13 cellular contexts compared by ENCODE assay signal in the genomic region with DNA sequence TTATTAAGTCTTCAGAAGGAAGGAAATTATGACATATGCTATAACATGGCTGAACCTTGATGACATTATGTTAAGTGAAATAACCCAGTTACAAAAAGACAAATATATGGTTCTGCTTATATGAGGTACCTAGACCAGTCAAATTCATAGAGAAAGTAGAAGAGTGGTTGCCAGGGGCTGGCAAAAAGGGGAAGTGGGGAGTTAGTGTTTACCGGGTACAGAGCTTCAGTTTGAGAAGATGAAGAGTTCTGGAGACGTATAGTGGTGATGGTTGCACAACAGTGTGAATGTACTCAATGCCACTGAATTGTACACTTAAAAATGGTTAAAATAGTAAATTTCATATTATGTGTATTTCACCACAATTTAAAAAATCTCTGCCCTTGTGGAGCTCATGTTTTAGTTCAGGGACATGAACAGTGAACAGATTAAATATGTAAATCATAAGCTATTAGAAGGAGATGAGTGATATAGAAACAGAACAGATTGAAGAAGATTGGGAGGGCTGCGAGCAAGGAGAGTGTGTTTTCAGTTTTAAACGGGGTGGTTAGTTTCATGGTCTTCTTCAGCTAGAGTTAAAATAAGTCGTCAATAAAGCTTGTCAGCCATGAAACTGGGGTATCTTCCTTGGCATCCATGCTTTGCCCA.
DNase-seq lines count a peak whose midpoint lies in the region; ATAC-seq, FAIRE-seq and TF ChIP-seq lines count a peak whose summit lies in the region.
"Had no signal": no experiment of that assay in that cellular context is flagged by ENCODE, and none has a peak within 500 bp of the region (broad histone marks: within the 10 kb centered on the region; RNA-seq: fewer than 3 reads in every experiment).

No MANE protein-coding gene starts in this region.

- WGBS in hepatocyte (ENCODE audit: low lambda C conversion rate, missing lambda C conversion rate): 88% methylated on average over 5 of the region's 5 CpGs

- no peak for TF ChIP-seq CTCF in hepatocyte (IDR thresholded peaks at IDR 0.05; ENCODE audit: poor library complexity)

- H3K79me2 ChIP-seq in hepatocyte: no peaks in the 10 kb centered on the region

- H4K20me1 ChIP-seq in hepatocyte (ENCODE audit: insufficient read depth, poor library complexity, severe bottlenecking): no peaks in the 10 kb centered on the region
- H4K20me1 ChIP-seq: BLaER1 had no signal

- no peak overlapping the region for H3K4me3 ChIP-seq in hepatocyte
- H3K4me3 ChIP-seq: BLaER1, heart right ventricle, SJSA1 had no signal

- ATAC-seq in GM21447 (IDR thresholded peaks at IDR 0.05; ENCODE audit: unreplicated experiment) (peak; percentile 48), HG03280 (IDR thresholded peaks at IDR 0.05; ENCODE audit: unreplicated experiment) (peak; percentile 56)
- ATAC-seq: heart right ventricle had no signal

- peaks cover 5% of the 10 kb centered on the region for H3K4me1 ChIP-seq in hepatocyte (ENCODE audit: insufficient read depth)
- H3K4me1 ChIP-seq: BLaER1 had no signal

- no peak overlapping the region for H2AFZ ChIP-seq in hepatocyte

- TF ChIP-seq POLR2A in GM12891 (IDR thresholded peaks at IDR 0.05; ENCODE audit: low read depth, low read length): no peak

- no peak overlapping the region for H3K4me2 ChIP-seq in hepatocyte
- H3K4me2 ChIP-seq: BLaER1 had no signal

- H3K9me3 ChIP-seq in hepatocyte (ENCODE audit: low read depth): no peaks in the 10 kb centered on the region
- H3K9me3 ChIP-seq: BLaER1, heart right ventricle, neutrophil, SJSA1 had no signal

- no peaks in the 10 kb centered on the region for H3K36me3 ChIP-seq in hepatocyte (replicated peaks; ENCODE audit: insufficient read depth, low read depth)
- H3K36me3 ChIP-seq: BLaER1, heart right ventricle, neutrophil, SJSA1 had no signal

- DNase-seq in GM12891 (ENCODE audit: insufficient read length, low spot score): no peak
- DNase-seq in SKM-1 (lab: John Stamatoyannopoulos, UW; ENCODE audit: unreplicated experiment): peak; percentile 75
- no peak for DNase-seq in hepatocyte (ENCODE audit: low spot score)
- DNase-seq in cortex of kidney (lab: John Stamatoyannopoulos, UW): no peak
- DNase-seq in NCI-H2107 treated with DMSO at 0.1 percent for 48 hours (lab: John Stamatoyannopoulos, UW; ENCODE audit: unreplicated experiment): no peak
- no peak for DNase-seq in NCI-H2227 (lab: John Stamatoyannopoulos, UW; ENCODE audit: unreplicated experiment)
- DNase-seq: heart right ventricle, NCI-H1048 had no signal

- H3K27ac ChIP-seq in hepatocyte: no peak overlapping the region
- H3K27ac ChIP-seq: BLaER1, heart right ventricle, neutrophil, SJSA1 had no signal

- H3K27me3 ChIP-seq in hepatocyte: no peaks in the 10 kb centered on the region
- H3K27me3 ChIP-seq: BLaER1, heart right ventricle, neutrophil, SJSA1 had no signal

- H3K9me2 ChIP-seq in hepatocyte (replicated peaks; ENCODE audit: insufficient read depth): no peaks in the 10 kb centered on the region

- FAIRE-seq in GM12891 (lab: Jason Lieb, UNC): peak; percentile 51

TF ChIP-seq in GM12891, 5 proteins besides CTCF, POLR2A, EP300 and RAD21:
- TF ChIP-seq POU2F2 (IDR thresholded peaks at IDR 0.05; ENCODE audit: low read depth, low read length): no peak
- peak; percentile 97 for TF ChIP-seq SPI1 (IDR thresholded peaks at IDR 0.05; ENCODE audit: low read depth, low read length)
- TF ChIP-seq TAF1 (IDR thresholded peaks at IDR 0.05; ENCODE audit: low read depth, low read length): no peak
- no peak for TF ChIP-seq POLR2AphosphoS5 (IDR thresholded peaks at IDR 0.05; ENCODE audit: low read depth, low read length)
